ENCODE assay signal across 8 cellular contexts in the genomic region with DNA sequence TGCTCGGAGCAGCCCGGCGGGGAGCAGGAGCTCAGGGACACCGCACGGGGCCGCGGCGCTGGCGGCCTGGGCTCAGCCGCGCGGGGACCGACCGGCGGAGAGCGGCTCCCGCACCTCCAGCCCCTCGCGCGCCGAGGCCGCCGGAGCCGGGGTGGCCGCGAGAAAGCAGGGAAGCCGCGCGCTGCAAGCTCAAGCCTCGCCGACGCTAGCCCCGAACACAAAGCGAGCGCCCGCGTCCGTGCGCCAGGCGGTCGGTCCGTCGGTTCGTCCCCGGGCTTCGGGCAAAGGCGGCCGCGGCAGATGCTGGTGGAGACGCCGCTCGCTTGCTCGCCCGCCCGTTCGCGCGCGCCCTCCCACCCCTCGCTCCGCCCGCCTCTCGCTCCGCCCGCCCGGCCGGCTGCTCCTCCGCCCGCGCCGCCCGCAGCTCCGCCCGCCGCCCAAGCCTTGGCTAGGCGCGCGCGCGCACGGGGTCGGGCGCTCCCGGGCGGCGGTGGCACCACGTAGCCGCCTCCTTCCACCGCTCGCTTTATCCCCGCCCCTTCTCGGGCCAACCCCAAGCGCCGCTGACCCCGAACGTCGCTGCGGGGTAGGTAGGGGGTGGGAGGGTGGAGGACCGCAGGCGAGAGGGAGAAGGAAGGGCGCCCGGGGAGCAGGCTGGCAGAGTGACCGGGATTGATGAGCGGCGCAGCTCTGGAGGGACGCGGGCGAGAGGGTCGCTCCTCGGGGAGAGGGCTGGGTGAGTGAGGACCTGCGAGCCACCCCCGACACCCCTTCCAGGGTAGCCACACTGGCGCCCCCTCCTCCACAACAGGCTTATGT. TPM values are rescaled to one million over a fixed set of nuclear protein-coding genes. Genes with fewer than 3 reads are reported as not detected.
DNase-seq lines count a peak whose midpoint lies in the region; ATAC-seq and TF ChIP-seq lines count a peak whose summit lies in the region.

Gene TSPAN5, minus strand, starts transcription at position 325 of the 819 bp plus-strand sequence.

- peak; percentile 77 for ATAC-seq in GM18909 (IDR thresholded peaks at IDR 0.05; ENCODE audit: poor library complexity, unreplicated experiment)
- ATAC-seq in HG03159 (IDR thresholded peaks at IDR 0.05; ENCODE audit: unreplicated experiment), result peak; percentile 63
- peak; percentile 94 to 95 for ATAC-seq in lower lobe of right lung

- H3K36me3 ChIP-seq in lower lobe of right lung, result no peaks in the 10 kb centered on the region

- TF ChIP-seq CTCF in lower lobe of right lung (IDR thresholded peaks at IDR 0.05), result no peak

- peak within 1 kb of the TSS; percentile 58 for H3K27ac ChIP-seq in lower lobe of right lung

- DNase-seq in AG08395 (ENCODE audit: low spot score) (peak; percentile 91), NCI-H526 treated with DMSO at 0.1 percent for 48 hours (lab: John Stamatoyannopoulos, UW) (peak; percentile 43), lower lobe of right lung (peak; percentile 82)
- DNase-seq in activated CD8-positive, alpha-beta memory T cell treated with anti-CD3 and anti-CD28 coated beads for 1 hour (ENCODE audit: extremely low read depth in 1 of 2, low read depth in 1 of 2), result peak; percentile 36 to 77
- peak; percentile 75 for DNase-seq in effector CD4-positive, alpha-beta T cell
- DNase-seq in stimulated activated CD4-positive, alpha-beta T cell treated with anti-CD3 and anti-CD28 coated beads, TNF-alpha, amount 100 ng/mL, for 1 hour (ENCODE audit: low read depth in 3 of 3, low spot score in 1 of 3), result peak; percentile 47 to 78 (median 70)

- peak within 1 kb of the TSS; percentile 61 for H3K4me3 ChIP-seq in lower lobe of right lung

- intact Hi-C loops in lower lobe of right lung (cut with DNase I), result no loop called here

- H3K9me3 ChIP-seq in lower lobe of right lung, result no peaks in the 10 kb centered on the region

- no peaks in the 10 kb centered on the region for H3K27me3 ChIP-seq in lower lobe of right lung (ENCODE audit: low read depth)

- peaks cover 24% of the 10 kb centered on the region for H3K4me1 ChIP-seq in lower lobe of right lung

RNA-seq across cellular contexts. Expression of gene TSPAN5, which starts in this region (rescaled TPM):
- total RNA-seq in lower lobe of right lung, result 5.7 TPM

Comparison
In these comparisons a context has a peak if more than half of its experiments do, and no peak if none do; other contexts are left out.
1. Peak in every context shown above with its lines: DNase-seq, ATAC-seq, H3K4me3 ChIP-seq and H3K27ac ChIP-seq.